In genomic region chr6:42984001-42984923, GRCh38 we compare ENCODE assay signal across 8 cellular contexts. TPM values are rescaled to one million over a fixed set of nuclear protein-coding genes. Genes with fewer than 3 reads are reported as not detected.
A peak's percentile ranks its signal among the peaks of the same experiment; 100 is the strongest.
DNase-seq lines count a peak whose midpoint lies in the region; ATAC-seq and TF ChIP-seq lines count a peak whose summit lies in the region.

PPP2R5D (plus strand) TSS chr6:42984570; CDS start chr6:42984678, 108 bp downstream.

- H3K4me3 ChIP-seq in WERI-Rb-1 (ENCODE audit: low read depth, low read length) (peak within 1 kb of the TSS; percentile 88), mammary epithelial cell (replicated peaks in 1 of 3; ENCODE audit: insufficient read depth in 1 of 3, low read depth in 2 of 3, low read length in 3 of 3) (peak within 1 kb of the TSS; percentile 79 to 82 (median 81)), iPS-20b (ENCODE audit: low read length) (peak within 1 kb of the TSS; percentile 80), skin epidermis (peak within 1 kb of the TSS; percentile 59 to 92 (median 75))

- H3K4me1 ChIP-seq in mammary epithelial cell (ENCODE audit: insufficient read depth, low read length), result peaks cover 28% of the 10 kb centered on the region
- H3K4me1 ChIP-seq in iPS-20b (ENCODE audit: insufficient read depth, low read length), result no peaks in the 10 kb centered on the region; the same call in 1 of the 2 replicates

- H3K27me3 ChIP-seq in WERI-Rb-1 (ENCODE audit: insufficient read depth, low read depth, severe bottlenecking) (no peaks in the 10 kb centered on the region), mammary epithelial cell (ENCODE audit: insufficient read depth, low read length) (no peaks in the 10 kb centered on the region), iPS-20b (ENCODE audit: insufficient read depth, low read length) (no peaks in the 10 kb centered on the region)

- H3K27ac ChIP-seq in WERI-Rb-1 (peak within 1 kb of the TSS; percentile 88), mammary epithelial cell (ENCODE audit: insufficient read depth, low read depth, low read length) (peak within 1 kb of the TSS; percentile 29), iPS-20b (ENCODE audit: low read length) (peak within 1 kb of the TSS; percentile 4), skin epidermis (peak within 1 kb of the TSS; percentile 71 to 97 (median 89))

- ATAC-seq in GM18873 (IDR thresholded peaks at IDR 0.05; ENCODE audit: low FRiP score, unreplicated experiment), result peak; percentile 89
- ATAC-seq in HG03139 (IDR thresholded peaks at IDR 0.05; ENCODE audit: unreplicated experiment), result peak; percentile 87

- peak; percentile 97 for DNase-seq in ACHN
- peak; percentile 97 for DNase-seq in NCI-H2227 (lab: John Stamatoyannopoulos, UW; ENCODE audit: unreplicated experiment)
- DNase-seq in WERI-Rb-1, result peak; percentile 100
- peak; percentile 99 for DNase-seq in mammary epithelial cell

- H3K79me2 ChIP-seq in mammary epithelial cell (ENCODE audit: insufficient read depth, low read length), result peaks cover 30% of the 10 kb centered on the region

- in situ Hi-C loops in ACHN (cut with HindIII; ENCODE audit: low pct_ligation_motif_present, low pct_unique_long_range_greater_than_20kb, low sequenced_read_pairs) (no loop called here), mammary epithelial cell (cut with MboI; ENCODE audit: low sequenced_read_pairs in 2 of 2) (no loop called here)

- TF ChIP-seq CTCF in WERI-Rb-1 (IDR thresholded peaks at IDR 0.05; ENCODE audit: low read depth, low read length), result no peak
- TF ChIP-seq CTCF in mammary epithelial cell (conservative IDR thresholded peaks at IDR 0.05 in 1 of 2, IDR thresholded peaks at IDR 0.05 in 1 of 2; ENCODE audit: extremely low read depth in 1 of 2, insufficient read depth in 1 of 2, low read depth in 1 of 2, low read length in 2 of 2), result no peak

- intact Hi-C loops in mammary epithelial cell (cut with micrococcal nuclease), result no loop called here

- 1% methylated on average over 25 of the region's 59 CpGs for WGBS in mammary epithelial cell (ENCODE audit: low coverage, missing lambda C conversion rate)

- H2AFZ ChIP-seq in mammary epithelial cell (ENCODE audit: low read depth, low read length), result peak within 1 kb of the TSS; percentile 93

- CTCF ChIA-PET in mammary epithelial cell (lab: Charles Lee; ENCODE audit: low non-redundant PET), result interaction anchor here (0.7 kb wide), 1 partner anchor 160 kb away, joined by 5 read pairs; no protein-coding TSS in a partner anchor

- BruUV-seq in mammary epithelial cell (replicated peaks; lab: Mats Ljungman, UMichigan), result no TSS peak

- dilution Hi-C loops in mammary epithelial cell (cut with HindIII; ENCODE audit: low sequenced_read_pairs), result no loop called here

- H3K36me3 ChIP-seq in WERI-Rb-1 (peaks cover 35% of the 10 kb centered on the region), mammary epithelial cell (ENCODE audit: insufficient read depth, low read length) (no peaks in the 10 kb centered on the region), iPS-20b (ENCODE audit: insufficient read depth, low read depth, low read length) (peaks cover 13% of the 10 kb centered on the region)

- H3K9me3 ChIP-seq in WERI-Rb-1 (ENCODE audit: severe bottlenecking) (no peaks in the 10 kb centered on the region), mammary epithelial cell (replicated peaks; ENCODE audit: insufficient read depth, low read length) (no peaks in the 10 kb centered on the region), iPS-20b (ENCODE audit: insufficient read depth, low read depth, low read length) (no peaks in the 10 kb centered on the region)

- peak within 1 kb of the TSS; percentile 85 for H3K4me2 ChIP-seq in mammary epithelial cell (ENCODE audit: insufficient read depth, low read depth, low read length)

- no peaks in the 10 kb centered on the region for H4K20me1 ChIP-seq in mammary epithelial cell (ENCODE audit: insufficient read depth, low read length)

- H3K9ac ChIP-seq in mammary epithelial cell (ENCODE audit: insufficient read depth, low read length) (peak within 1 kb of the TSS; percentile 46), iPS-20b (ENCODE audit: low read depth, low read length) (peak within 1 kb of the TSS; percentile 87; the same call in 1 of the 2 replicates)

RNA-seq across cellular contexts. Expression of gene PPP2R5D, which starts in this region (rescaled TPM):
- 10 to 100 TPM; 32.2 to 35.6 TPM for total RNA-seq in mammary epithelial cell
- 54.8 TPM for polyA plus RNA-seq in mammary epithelial cell
- polyA minus RNA-seq in mammary epithelial cell, result 197 TPM

Comparison
In these comparisons a context has a peak if more than half of its experiments do, and no peak if none do; other contexts are left out.
1. Peak in every context shown above with its lines: DNase-seq, ATAC-seq, H3K4me3 ChIP-seq and H3K27ac ChIP-seq.
2. H3K27ac ChIP-seq: peak in every context shown above with its lines; median percentile 89 in skin epidermis; 88 in WERI-Rb-1; 29 in mammary epithelial cell; 4 in iPS-20b.